In the genomic region with DNA sequence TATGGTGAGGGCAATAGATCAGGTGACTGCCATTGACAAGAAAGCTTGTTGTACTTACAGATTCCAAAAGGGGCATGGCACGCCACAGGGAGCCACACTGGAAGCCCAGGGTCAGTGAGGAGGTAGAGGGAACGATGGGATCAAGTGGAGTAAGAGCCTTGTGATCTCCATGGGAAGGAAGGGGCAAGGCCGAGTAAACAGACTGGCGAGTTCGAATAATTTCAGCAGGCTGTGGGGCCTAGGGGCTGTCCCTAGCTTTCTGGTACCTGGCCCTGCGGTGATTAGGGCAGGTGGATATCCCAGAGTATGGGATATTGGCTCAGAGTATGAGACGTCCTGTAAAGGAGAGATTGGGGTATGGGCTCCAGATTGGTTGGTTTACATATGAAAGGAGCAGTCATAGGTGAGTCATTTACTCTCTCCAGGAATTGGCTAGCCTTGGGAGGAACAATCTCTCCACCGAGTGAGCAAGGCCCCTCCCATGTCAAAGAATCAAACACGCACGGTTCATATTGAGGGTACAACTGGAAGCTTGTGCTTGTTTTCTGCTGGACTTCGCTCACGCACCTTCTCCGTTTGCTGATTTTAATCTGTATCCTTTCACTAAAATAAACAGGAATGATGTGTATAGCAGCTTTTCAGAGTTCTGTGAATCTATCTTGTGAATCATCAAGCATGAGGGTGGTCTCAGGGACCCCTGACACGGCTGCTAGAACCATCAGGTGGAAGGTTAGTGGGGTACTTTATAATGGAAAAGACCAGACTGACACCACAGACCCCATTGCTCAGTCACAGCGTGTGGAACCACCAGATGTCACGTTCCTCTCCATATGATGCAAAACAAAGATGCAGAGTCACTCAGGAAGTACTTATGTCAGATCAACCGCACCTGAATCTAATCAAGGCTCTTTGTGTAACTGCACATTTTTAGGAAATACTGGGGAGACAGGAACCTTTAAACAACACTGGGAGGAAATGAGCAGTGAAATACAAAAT, we compare ENCODE assay signal across 1 cellular context.
TF ChIP-seq lines count a peak whose summit lies in the region.

No MANE protein-coding gene starts in this region.

TF ChIP-seq in K562, 482 proteins besides CTCF, POLR2A, EP300 and RAD21 (continued from another document and continues in another):
- TF ChIP-seq, protein P1, sequence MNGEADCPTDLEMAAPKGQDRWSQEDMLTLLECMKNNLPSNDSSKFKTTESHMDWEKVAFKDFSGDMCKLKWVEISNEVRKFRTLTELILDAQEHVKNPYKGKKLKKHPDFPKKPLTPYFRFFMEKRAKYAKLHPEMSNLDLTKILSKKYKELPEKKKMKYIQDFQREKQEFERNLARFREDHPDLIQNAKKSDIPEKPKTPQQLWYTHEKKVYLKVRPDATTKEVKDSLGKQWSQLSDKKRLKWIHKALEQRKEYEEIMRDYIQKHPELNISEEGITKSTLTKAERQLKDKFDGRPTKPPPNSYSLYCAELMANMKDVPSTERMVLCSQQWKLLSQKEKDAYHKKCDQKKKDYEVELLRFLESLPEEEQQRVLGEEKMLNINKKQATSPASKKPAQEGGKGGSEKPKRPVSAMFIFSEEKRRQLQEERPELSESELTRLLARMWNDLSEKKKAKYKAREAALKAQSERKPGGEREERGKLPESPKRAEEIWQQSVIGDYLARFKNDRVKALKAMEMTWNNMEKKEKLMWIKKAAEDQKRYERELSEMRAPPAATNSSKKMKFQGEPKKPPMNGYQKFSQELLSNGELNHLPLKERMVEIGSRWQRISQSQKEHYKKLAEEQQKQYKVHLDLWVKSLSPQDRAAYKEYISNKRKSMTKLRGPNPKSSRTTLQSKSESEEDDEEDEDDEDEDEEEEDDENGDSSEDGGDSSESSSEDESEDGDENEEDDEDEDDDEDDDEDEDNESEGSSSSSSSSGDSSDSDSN (IDR thresholded peaks at IDR 0.05; ENCODE audit: borderline replicate concordance in 1 of 2, low read depth in 2 of 2, low read length in 2 of 2): no peak
- TF ChIP-seq FOXA1 (IDR thresholded peaks at IDR 0.05; ENCODE audit: borderline replicate concordance) (no peak), LEF1 (IDR thresholded peaks at IDR 0.05) (peak; percentile 50; the same call in 1 of the 2 replicates), ESRRB (CRISPR knock-in tag; IDR thresholded peaks at IDR 0.05; ENCODE audit: borderline replicate concordance) (no peak), TCFL5 (CRISPR knock-in tag; conservative IDR thresholded peaks at IDR 0.05) (no peak), RB1 (IDR thresholded peaks at IDR 0.05; ENCODE audit: low read depth) (no peak), MTA2 (IDR thresholded peaks at IDR 0.05; ENCODE audit: low read depth) (no peak), ZBTB1 (CRISPR knock-in tag; IDR thresholded peaks at IDR 0.05; ENCODE audit: borderline replicate concordance, low read depth) (no peak), ZBED1 (IDR thresholded peaks at IDR 0.05) (no peak), PRPF4 (IDR thresholded peaks at IDR 0.05; ENCODE audit: insufficient read depth, low read depth, low read length, poor library complexity, severe bottlenecking) (no peak), MEF2D (tag; conservative IDR thresholded peaks at IDR 0.05; ENCODE audit: low read depth) (no peak; the same call in 1 of the 2 replicates), SMAD4 (CRISPR knock-in tag; conservative IDR thresholded peaks at IDR 0.05) (peak; percentile 89), TAF15 (IDR thresholded peaks at IDR 0.05; ENCODE audit: low read depth, low read length) (no peak), ZNF444 (CRISPR knock-in tag; IDR thresholded peaks at IDR 0.05) (no peak), BRD9 (IDR thresholded peaks at IDR 0.05; ENCODE audit: low read depth, partially characterized antibody) (peak; percentile 83), BRD4 (IDR thresholded peaks at IDR 0.05) (no peak), SMARCC2 (IDR thresholded peaks at IDR 0.05; ENCODE audit: low read depth) (0 out of 2 replicates have a peak, but pooled peaks have one; percentile 22), ZNF551 (CRISPR knock-in tag; IDR thresholded peaks at IDR 0.05) (no peak), HDAC1 (IDR thresholded peaks at IDR 0.05) (no peak), ZNF133 (CRISPR knock-in tag; IDR thresholded peaks at IDR 0.05) (no peak), ZNF165 (CRISPR knock-in tag; IDR thresholded peaks at IDR 0.05; ENCODE audit: borderline replicate concordance) (no peak), ARID2 (IDR thresholded peaks at IDR 0.05) (no peak), HEY1 (CRISPR knock-in tag; IDR thresholded peaks at IDR 0.05; ENCODE audit: borderline replicate concordance) (no peak), GTF2E2 (tag; IDR thresholded peaks at IDR 0.05) (no peak), SIRT6 (IDR thresholded peaks at IDR 0.05; ENCODE audit: low read depth, low read length) (no peak), ZNF324 (CRISPR knock-in tag; IDR thresholded peaks at IDR 0.05) (no peak), ZNF282 (CRISPR knock-in tag; IDR thresholded peaks at IDR 0.05) (no peak)
- TF ChIP-seq, protein P2, sequence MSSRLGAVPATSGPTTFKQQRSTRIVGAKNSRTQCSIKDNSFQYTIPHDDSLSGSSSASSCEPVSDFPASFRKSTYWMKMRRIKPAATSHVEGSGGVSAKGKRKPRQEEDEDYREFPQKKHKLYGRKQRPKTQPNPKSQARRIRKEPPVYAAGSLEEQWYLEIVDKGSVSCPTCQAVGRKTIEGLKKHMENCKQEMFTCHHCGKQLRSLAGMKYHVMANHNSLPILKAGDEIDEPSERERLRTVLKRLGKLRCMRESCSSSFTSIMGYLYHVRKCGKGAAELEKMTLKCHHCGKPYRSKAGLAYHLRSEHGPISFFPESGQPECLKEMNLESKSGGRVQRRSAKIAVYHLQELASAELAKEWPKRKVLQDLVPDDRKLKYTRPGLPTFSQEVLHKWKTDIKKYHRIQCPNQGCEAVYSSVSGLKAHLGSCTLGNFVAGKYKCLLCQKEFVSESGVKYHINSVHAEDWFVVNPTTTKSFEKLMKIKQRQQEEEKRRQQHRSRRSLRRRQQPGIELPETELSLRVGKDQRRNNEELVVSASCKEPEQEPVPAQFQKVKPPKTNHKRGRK (tag; IDR thresholded peaks at IDR 0.05): no peak
- TF ChIP-seq, protein P3, sequence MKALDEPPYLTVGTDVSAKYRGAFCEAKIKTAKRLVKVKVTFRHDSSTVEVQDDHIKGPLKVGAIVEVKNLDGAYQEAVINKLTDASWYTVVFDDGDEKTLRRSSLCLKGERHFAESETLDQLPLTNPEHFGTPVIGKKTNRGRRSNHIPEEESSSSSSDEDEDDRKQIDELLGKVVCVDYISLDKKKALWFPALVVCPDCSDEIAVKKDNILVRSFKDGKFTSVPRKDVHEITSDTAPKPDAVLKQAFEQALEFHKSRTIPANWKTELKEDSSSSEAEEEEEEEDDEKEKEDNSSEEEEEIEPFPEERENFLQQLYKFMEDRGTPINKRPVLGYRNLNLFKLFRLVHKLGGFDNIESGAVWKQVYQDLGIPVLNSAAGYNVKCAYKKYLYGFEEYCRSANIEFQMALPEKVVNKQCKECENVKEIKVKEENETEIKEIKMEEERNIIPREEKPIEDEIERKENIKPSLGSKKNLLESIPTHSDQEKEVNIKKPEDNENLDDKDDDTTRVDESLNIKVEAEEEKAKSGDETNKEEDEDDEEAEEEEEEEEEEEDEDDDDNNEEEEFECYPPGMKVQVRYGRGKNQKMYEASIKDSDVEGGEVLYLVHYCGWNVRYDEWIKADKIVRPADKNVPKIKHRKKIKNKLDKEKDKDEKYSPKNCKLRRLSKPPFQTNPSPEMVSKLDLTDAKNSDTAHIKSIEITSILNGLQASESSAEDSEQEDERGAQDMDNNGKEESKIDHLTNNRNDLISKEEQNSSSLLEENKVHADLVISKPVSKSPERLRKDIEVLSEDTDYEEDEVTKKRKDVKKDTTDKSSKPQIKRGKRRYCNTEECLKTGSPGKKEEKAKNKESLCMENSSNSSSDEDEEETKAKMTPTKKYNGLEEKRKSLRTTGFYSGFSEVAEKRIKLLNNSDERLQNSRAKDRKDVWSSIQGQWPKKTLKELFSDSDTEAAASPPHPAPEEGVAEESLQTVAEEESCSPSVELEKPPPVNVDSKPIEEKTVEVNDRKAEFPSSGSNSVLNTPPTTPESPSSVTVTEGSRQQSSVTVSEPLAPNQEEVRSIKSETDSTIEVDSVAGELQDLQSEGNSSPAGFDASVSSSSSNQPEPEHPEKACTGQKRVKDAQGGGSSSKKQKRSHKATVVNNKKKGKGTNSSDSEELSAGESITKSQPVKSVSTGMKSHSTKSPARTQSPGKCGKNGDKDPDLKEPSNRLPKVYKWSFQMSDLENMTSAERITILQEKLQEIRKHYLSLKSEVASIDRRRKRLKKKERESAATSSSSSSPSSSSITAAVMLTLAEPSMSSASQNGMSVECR (CRISPR knock-in tag; IDR thresholded peaks at IDR 0.05): no peak
- TF ChIP-seq, protein P4, sequence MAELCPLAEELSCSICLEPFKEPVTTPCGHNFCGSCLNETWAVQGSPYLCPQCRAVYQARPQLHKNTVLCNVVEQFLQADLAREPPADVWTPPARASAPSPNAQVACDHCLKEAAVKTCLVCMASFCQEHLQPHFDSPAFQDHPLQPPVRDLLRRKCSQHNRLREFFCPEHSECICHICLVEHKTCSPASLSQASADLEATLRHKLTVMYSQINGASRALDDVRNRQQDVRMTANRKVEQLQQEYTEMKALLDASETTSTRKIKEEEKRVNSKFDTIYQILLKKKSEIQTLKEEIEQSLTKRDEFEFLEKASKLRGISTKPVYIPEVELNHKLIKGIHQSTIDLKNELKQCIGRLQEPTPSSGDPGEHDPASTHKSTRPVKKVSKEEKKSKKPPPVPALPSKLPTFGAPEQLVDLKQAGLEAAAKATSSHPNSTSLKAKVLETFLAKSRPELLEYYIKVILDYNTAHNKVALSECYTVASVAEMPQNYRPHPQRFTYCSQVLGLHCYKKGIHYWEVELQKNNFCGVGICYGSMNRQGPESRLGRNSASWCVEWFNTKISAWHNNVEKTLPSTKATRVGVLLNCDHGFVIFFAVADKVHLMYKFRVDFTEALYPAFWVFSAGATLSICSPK (IDR thresholded peaks at IDR 0.05; ENCODE audit: borderline replicate concordance): no peak
- TF ChIP-seq, protein P5, sequence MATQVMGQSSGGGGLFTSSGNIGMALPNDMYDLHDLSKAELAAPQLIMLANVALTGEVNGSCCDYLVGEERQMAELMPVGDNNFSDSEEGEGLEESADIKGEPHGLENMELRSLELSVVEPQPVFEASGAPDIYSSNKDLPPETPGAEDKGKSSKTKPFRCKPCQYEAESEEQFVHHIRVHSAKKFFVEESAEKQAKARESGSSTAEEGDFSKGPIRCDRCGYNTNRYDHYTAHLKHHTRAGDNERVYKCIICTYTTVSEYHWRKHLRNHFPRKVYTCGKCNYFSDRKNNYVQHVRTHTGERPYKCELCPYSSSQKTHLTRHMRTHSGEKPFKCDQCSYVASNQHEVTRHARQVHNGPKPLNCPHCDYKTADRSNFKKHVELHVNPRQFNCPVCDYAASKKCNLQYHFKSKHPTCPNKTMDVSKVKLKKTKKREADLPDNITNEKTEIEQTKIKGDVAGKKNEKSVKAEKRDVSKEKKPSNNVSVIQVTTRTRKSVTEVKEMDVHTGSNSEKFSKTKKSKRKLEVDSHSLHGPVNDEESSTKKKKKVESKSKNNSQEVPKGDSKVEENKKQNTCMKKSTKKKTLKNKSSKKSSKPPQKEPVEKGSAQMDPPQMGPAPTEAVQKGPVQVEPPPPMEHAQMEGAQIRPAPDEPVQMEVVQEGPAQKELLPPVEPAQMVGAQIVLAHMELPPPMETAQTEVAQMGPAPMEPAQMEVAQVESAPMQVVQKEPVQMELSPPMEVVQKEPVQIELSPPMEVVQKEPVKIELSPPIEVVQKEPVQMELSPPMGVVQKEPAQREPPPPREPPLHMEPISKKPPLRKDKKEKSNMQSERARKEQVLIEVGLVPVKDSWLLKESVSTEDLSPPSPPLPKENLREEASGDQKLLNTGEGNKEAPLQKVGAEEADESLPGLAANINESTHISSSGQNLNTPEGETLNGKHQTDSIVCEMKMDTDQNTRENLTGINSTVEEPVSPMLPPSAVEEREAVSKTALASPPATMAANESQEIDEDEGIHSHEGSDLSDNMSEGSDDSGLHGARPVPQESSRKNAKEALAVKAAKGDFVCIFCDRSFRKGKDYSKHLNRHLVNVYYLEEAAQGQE (CRISPR knock-in tag; IDR thresholded peaks at IDR 0.05; ENCODE audit: low read depth): no peak
- TF ChIP-seq, protein P6, sequence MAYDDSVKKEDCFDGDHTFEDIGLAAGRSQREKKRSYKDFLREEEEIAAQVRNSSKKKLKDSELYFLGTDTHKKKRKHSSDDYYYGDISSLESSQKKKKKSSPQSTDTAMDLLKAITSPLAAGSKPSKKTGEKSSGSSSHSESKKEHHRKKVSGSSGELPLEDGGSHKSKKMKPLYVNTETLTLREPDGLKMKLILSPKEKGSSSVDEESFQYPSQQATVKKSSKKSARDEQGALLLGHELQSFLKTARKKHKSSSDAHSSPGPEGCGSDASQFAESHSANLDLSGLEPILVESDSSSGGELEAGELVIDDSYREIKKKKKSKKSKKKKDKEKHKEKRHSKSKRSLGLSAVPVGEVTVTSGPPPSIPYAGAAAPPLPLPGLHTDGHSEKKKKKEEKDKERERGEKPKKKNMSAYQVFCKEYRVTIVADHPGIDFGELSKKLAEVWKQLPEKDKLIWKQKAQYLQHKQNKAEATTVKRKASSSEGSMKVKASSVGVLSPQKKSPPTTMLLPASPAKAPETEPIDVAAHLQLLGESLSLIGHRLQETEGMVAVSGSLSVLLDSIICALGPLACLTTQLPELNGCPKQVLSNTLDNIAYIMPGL (CRISPR knock-in tag; IDR thresholded peaks at IDR 0.05): no peak
- TF ChIP-seq, protein P7, sequence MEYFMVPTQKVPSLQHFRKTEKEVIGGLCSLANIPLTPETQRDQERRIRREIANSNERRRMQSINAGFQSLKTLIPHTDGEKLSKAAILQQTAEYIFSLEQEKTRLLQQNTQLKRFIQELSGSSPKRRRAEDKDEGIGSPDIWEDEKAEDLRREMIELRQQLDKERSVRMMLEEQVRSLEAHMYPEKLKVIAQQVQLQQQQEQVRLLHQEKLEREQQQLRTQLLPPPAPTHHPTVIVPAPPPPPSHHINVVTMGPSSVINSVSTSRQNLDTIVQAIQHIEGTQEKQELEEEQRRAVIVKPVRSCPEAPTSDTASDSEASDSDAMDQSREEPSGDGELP (CRISPR knock-in tag; IDR thresholded peaks at IDR 0.05; ENCODE audit: borderline replicate concordance): no peak
- TF ChIP-seq, protein P8, sequence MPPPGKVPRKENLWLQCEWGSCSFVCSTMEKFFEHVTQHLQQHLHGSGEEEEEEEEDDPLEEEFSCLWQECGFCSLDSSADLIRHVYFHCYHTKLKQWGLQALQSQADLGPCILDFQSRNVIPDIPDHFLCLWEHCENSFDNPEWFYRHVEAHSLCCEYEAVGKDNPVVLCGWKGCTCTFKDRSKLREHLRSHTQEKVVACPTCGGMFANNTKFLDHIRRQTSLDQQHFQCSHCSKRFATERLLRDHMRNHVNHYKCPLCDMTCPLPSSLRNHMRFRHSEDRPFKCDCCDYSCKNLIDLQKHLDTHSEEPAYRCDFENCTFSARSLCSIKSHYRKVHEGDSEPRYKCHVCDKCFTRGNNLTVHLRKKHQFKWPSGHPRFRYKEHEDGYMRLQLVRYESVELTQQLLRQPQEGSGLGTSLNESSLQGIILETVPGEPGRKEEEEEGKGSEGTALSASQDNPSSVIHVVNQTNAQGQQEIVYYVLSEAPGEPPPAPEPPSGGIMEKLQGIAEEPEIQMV (tag; conservative IDR thresholded peaks at IDR 0.05; ENCODE audit: low read depth): no peak
- TF ChIP-seq, protein P9, sequence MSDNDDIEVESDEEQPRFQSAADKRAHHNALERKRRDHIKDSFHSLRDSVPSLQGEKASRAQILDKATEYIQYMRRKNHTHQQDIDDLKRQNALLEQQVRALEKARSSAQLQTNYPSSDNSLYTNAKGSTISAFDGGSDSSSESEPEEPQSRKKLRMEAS (CRISPR knock-in tag; IDR thresholded peaks at IDR 0.05): no peak
- TF ChIP-seq, protein P10, sequence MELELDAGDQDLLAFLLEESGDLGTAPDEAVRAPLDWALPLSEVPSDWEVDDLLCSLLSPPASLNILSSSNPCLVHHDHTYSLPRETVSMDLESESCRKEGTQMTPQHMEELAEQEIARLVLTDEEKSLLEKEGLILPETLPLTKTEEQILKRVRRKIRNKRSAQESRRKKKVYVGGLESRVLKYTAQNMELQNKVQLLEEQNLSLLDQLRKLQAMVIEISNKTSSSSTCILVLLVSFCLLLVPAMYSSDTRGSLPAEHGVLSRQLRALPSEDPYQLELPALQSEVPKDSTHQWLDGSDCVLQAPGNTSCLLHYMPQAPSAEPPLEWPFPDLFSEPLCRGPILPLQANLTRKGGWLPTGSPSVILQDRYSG (tag; conservative IDR thresholded peaks at IDR 0.05; ENCODE audit: low read depth): peak; percentile 89
